8 cellular contexts compared by ENCODE assay signal in the genomic region with DNA sequence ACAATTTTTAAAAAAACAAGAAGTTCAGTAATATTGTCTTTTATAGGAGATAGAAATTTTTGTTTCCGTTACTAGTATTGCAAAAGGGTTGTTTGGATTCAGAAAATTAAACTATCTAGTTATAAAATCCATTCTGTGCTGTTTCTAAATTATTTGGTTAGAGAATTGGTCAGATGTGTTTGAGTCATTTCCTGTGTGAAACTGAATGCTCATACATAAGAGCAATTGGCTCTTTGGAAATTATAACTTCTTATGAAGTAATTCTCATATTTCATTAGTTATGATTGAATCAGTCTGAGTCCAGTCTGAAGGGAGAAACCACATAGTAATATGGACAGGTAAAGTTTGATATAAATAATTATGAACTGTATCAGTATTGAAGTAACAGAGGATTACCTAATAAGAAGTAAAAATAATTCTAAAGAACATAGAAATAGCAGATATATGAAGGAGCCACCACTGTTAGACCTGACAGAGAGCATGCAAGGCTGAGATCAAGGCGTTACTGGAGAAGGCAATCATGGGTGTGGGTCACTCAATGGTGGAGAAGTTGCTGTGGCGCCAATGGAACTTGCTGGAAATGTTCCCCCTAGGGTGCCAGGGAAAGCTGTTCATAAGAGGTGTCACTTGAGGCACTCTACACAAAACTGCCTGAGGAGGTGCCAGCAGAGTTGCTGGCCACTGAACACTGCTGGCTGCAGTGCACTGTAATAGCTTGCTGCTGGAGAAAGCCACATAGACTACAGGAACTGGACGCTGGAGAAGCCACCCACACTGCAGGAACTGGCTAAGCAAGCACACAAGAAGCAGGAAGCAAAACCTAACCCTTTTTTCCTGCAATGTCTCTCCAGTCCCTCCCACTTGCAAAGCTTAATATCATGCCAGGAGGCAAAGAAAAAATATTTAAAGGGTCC. TPM values are rescaled to one million over a fixed set of nuclear protein-coding genes. Genes with fewer than 3 reads are reported as not detected.
DNase-seq lines count a peak whose midpoint lies in the region; ATAC-seq and TF ChIP-seq lines count a peak whose summit lies in the region.

No MANE protein-coding gene starts in this region.

- CTCF ChIA-PET in MCF 10A (lab: Yijun Ruan, JAX): interaction anchor here (0.6 to 2.5 kb wide), 8 partner anchors 13 to 1738 kb away, joined by 3 to 7 read pairs (median 4); no protein-coding TSS in a partner anchor

- no peaks in the 10 kb centered on the region for H3K27me3 ChIP-seq in KMS-11 (ENCODE audit: insufficient read depth, low read depth)

- POLR2A ChIA-PET in MCF 10A (lab: Yijun Ruan, JAX): interaction anchor here (0.7 to 1.5 kb wide), 5 partner anchors 14 to 37 kb away, joined by 3 to 8 read pairs (median 3); no protein-coding TSS in a partner anchor

- 0 out of 2 replicates have a peak overlapping the region, but pooled peaks have one; percentile 23 for H3K4me2 ChIP-seq in KMS-11

- peaks cover 13% of the 10 kb centered on the region for H3K4me1 ChIP-seq in KMS-11 (ENCODE audit: low read depth, poor library complexity, severe bottlenecking)

- H3K27me3 Mint-ChIP-seq in MCF 10A (ENCODE audit: insufficient read depth, unreplicated experiment) (no peaks in the 10 kb centered on the region), memory B cell (no peaks in the 10 kb centered on the region)

- H3K4me3 Mint-ChIP-seq in MCF 10A (ENCODE audit: unreplicated experiment) (peak overlapping the region; percentile 30), memory B cell (no peak overlapping the region)

- peak; percentile 65 for DNase-seq in MCF 10A (ENCODE audit: unreplicated experiment)
- no peak for DNase-seq in memory B cell (ENCODE audit: low spot score in 2 of 2)
- DNase-seq in T-helper 9 cell: no peak
- DNase-seq in NCI-H187 treated with DMSO at 0.1 percent for 48 hours (lab: John Stamatoyannopoulos, UW): no peak
- no peak for DNase-seq in NCI-H146 treated with DMSO at 0.1 percent for 48 hours (lab: John Stamatoyannopoulos, UW; ENCODE audit: unreplicated experiment)

- ATAC-seq in GM19452 (IDR thresholded peaks at IDR 0.05; ENCODE audit: unreplicated experiment) (peak; percentile 68), memory B cell (ENCODE audit: low read depth) (peak; percentile 29)

- H3K27ac ChIP-seq in C4-2B (peak overlapping the region; percentile 48; the same call in 1 of the 2 replicates), KMS-11 (no peak overlapping the region)

- H3K36me3 ChIP-seq in KMS-11 (ENCODE audit: insufficient read depth): no peaks in the 10 kb centered on the region

- H3K4me3 ChIP-seq in KMS-11 (IDR thresholded peaks at IDR 0.05; ENCODE audit: insufficient read depth, low read depth, low read length): no peak overlapping the region

- H2AFZ ChIP-seq in KMS-11 (ENCODE audit: low read depth): no peak overlapping the region

- H3K79me2 ChIP-seq in KMS-11 (ENCODE audit: insufficient read depth, low read depth): no peaks in the 10 kb centered on the region

- H3K36me3 Mint-ChIP-seq in MCF 10A (ENCODE audit: insufficient read depth, unreplicated experiment) (no peaks in the 10 kb centered on the region), memory B cell (peaks cover 14% of the 10 kb centered on the region)

- H3K27ac Mint-ChIP-seq in MCF 10A (ENCODE audit: low read depth, unreplicated experiment) (peak overlapping the region; percentile 69), memory B cell (no peak overlapping the region)

- no peaks in the 10 kb centered on the region for H3K9me3 Mint-ChIP-seq in MCF 10A (ENCODE audit: unreplicated experiment)
- no peaks in the 10 kb centered on the region for H3K9me3 Mint-ChIP-seq in memory B cell

- intact Hi-C loops in MCF 10A (cut with micrococcal nuclease): loop anchor here (1.0 kb wide), 2 partner anchors 19 to 37 kb away; no protein-coding TSS in a partner anchor

- no peak overlapping the region for H3K9ac ChIP-seq in KMS-11

- H4K20me1 ChIP-seq in KMS-11 (ENCODE audit: insufficient read depth): no peaks in the 10 kb centered on the region

- TSS peak; percentile 79 for BruUV-seq in MCF 10A (replicated peaks; lab: Mats Ljungman, UMichigan)

- TF ChIP-seq CTCF in C4-2B (conservative IDR thresholded peaks at IDR 0.05) (no peak), KMS-11 (conservative IDR thresholded peaks at IDR 0.05; ENCODE audit: low read depth, low read length) (no peak), MCF 10A (IDR thresholded peaks at IDR 0.05; ENCODE audit: unreplicated experiment) (no peak)

- H3K4me1 Mint-ChIP-seq in MCF 10A (ENCODE audit: insufficient read depth, unreplicated experiment) (peaks cover 35% of the 10 kb centered on the region), memory B cell (peaks cover 7% of the 10 kb centered on the region)

RNA-seq across cellular contexts. Expression of gene FAP, which starts 18.0 kb away (rescaled TPM):
- 8.7 and 12.1 TPM in 2 replicates for total RNA-seq in MCF 10A (2022)

RNA-seq across cellular contexts. Expression of gene IFIH1, which starts 57.2 kb away (rescaled TPM):
- total RNA-seq in MCF 10A (2022): 4.5 and 7.2 TPM in 2 replicates
